Comparison of ENCODE assay signal across 8 cellular contexts in the genomic region with DNA sequence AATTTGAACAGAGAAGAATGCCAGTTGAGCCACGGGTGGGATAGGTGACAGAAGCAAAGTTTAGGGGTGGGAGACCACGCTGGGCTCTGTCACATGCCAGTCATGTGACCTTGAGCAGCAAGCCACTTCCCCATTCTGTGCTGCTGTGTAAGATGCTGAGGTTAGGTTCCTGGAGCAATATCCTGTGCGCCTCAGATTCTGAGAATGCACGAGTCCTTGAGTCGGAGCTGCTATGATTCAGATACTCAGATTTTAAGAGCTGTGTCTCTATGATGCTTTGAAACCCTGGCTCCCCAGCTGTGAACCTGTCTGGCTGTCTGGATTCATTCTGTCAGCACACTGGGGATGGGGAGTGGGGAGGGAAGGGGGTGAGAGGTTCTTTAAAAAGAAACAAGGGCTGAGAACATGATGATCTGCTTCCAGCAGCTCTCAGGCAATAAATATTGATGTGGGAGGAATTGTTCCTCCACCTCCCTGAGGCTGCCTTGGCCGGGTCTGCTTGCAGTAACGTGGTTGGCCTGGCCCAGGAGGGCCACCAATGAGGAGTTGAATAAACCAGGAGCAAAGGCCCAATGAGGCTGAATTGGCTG. TPM values are rescaled to one million over a fixed set of nuclear protein-coding genes. Genes with fewer than 3 reads are reported as not detected.
A peak's percentile ranks its signal among the peaks of the same experiment; 100 is the strongest.
DNase-seq lines count a peak whose midpoint lies in the region; ATAC-seq and TF ChIP-seq lines count a peak whose summit lies in the region.

No MANE protein-coding gene starts in this region.

- H3K4me1 ChIP-seq in breast epithelium (no peaks in the 10 kb centered on the region), tibial nerve (peaks cover 0 to 9% (median 0%) of the 10 kb centered on the region in 4 donors)

- H3K4me3 ChIP-seq in breast epithelium (no peak overlapping the region), tibial nerve (no peak overlapping the region)

- TF ChIP-seq EP300 in tibial nerve (IDR thresholded peaks at IDR 0.05): peak; percentile 62 to 77

- DNase-seq in breast epithelium (ENCODE audit: low spot score in 2 of 2) (peak in 1 of 2 donors; percentile 30), MCF 10A (ENCODE audit: unreplicated experiment) (no peak), tibial nerve (ENCODE audit: low spot score in 2 of 2) (peak in 1 of 2 donors; percentile 56), COR-L47 (lab: John Stamatoyannopoulos, UW) (no peak)

- WGBS in tibial nerve, 2 donors: 24 to 32% methylated on average over 7 of the region's 7 CpGs

- POLR2A ChIA-PET in MCF 10A (lab: Yijun Ruan, JAX): no interaction called here

- intact Hi-C loops in breast epithelium (cut with DNase I; ENCODE audit: low total_unique reads): no loop called here
- intact Hi-C loops in MCF 10A (cut with micrococcal nuclease): no loop called here

- H3K27me3 Mint-ChIP-seq in MCF 10A (ENCODE audit: insufficient read depth, unreplicated experiment): no peaks in the 10 kb centered on the region
- no peaks in the 10 kb centered on the region for H3K27me3 Mint-ChIP-seq in activated T-helper 17 cell treated with anti-CD3 and anti-CD28 coated beads, Interleukin-2, amount 50 U/mL, for 72 hours

- H3K36me3 Mint-ChIP-seq in MCF 10A (ENCODE audit: insufficient read depth, unreplicated experiment): no peaks in the 10 kb centered on the region
- no peaks in the 10 kb centered on the region for H3K36me3 Mint-ChIP-seq in activated T-helper 17 cell treated with anti-CD3 and anti-CD28 coated beads, Interleukin-2, amount 50 U/mL, for 72 hours (ENCODE audit: low read depth)

- H3K27ac Mint-ChIP-seq in MCF 10A (ENCODE audit: low read depth, unreplicated experiment): no peak overlapping the region
- peak overlapping the region; percentile 68 for H3K27ac Mint-ChIP-seq in activated T-helper 17 cell treated with anti-CD3 and anti-CD28 coated beads, Interleukin-2, amount 50 U/mL, for 72 hours

- no TSS peak for BruUV-seq in MCF 10A (replicated peaks; lab: Mats Ljungman, UMichigan)

- no peak for TF ChIP-seq CTCF in breast epithelium (IDR thresholded peaks at IDR 0.05)
- TF ChIP-seq CTCF in MCF 10A (IDR thresholded peaks at IDR 0.05; ENCODE audit: unreplicated experiment): no peak
- TF ChIP-seq CTCF in tibial nerve (IDR thresholded peaks at IDR 0.05): no peak

- H3K27ac ChIP-seq in breast epithelium: peak overlapping the region; percentile 14 to 77
- peak overlapping the region; percentile 72 for H3K27ac ChIP-seq in layer of hippocampus (ENCODE audit: low read depth, low read length)
- H3K27ac ChIP-seq in tibial nerve: peak overlapping the region in 3 of 4 donors; percentile 5 to 80 (median 75)

- no peaks in the 10 kb centered on the region for H3K27me3 ChIP-seq in breast epithelium
- no peaks in the 10 kb centered on the region for H3K27me3 ChIP-seq in layer of hippocampus (ENCODE audit: control insufficient read depth, insufficient read depth, low read length)
- no peaks in the 10 kb centered on the region for H3K27me3 ChIP-seq in tibial nerve

- TF ChIP-seq POLR2A in breast epithelium (IDR thresholded peaks at IDR 0.05) (no peak), tibial nerve (IDR thresholded peaks at IDR 0.05) (no peak)

- H3K9me3 Mint-ChIP-seq in MCF 10A (ENCODE audit: unreplicated experiment): no peaks in the 10 kb centered on the region
- H3K9me3 Mint-ChIP-seq in activated T-helper 17 cell treated with anti-CD3 and anti-CD28 coated beads, Interleukin-2, amount 50 U/mL, for 72 hours: no peaks in the 10 kb centered on the region

- no peaks in the 10 kb centered on the region for H3K4me1 Mint-ChIP-seq in MCF 10A (ENCODE audit: insufficient read depth, unreplicated experiment)
- H3K4me1 Mint-ChIP-seq in activated T-helper 17 cell treated with anti-CD3 and anti-CD28 coated beads, Interleukin-2, amount 50 U/mL, for 72 hours: peaks cover 17% of the 10 kb centered on the region

- H3K4me3 Mint-ChIP-seq in MCF 10A (ENCODE audit: unreplicated experiment): no peak overlapping the region
- H3K4me3 Mint-ChIP-seq in activated T-helper 17 cell treated with anti-CD3 and anti-CD28 coated beads, Interleukin-2, amount 50 U/mL, for 72 hours: peak overlapping the region; percentile 58

- CTCF ChIA-PET in MCF 10A (lab: Yijun Ruan, JAX): interaction anchor here (0.6 kb wide), 1 partner anchor 709 kb away, joined by 4 read pairs; no protein-coding TSS in a partner anchor

- no peaks in the 10 kb centered on the region for H3K36me3 ChIP-seq in breast epithelium
- H3K36me3 ChIP-seq in tibial nerve: peaks cover 0 to 4% (median 0%) of the 10 kb centered on the region in 3 donors

- peak; percentile 91 for ATAC-seq in activated T-helper 17 cell treated with anti-CD3 and anti-CD28 coated beads, Interleukin-2, amount 50 U/mL, for 72 hours (replicated peaks)
- no peak for ATAC-seq in GM21515 (IDR thresholded peaks at IDR 0.05; ENCODE audit: unreplicated experiment)
- ATAC-seq in HG02678 (IDR thresholded peaks at IDR 0.05; ENCODE audit: unreplicated experiment): no peak

- no peaks in the 10 kb centered on the region for H3K9me3 ChIP-seq in breast epithelium
- H3K9me3 ChIP-seq in tibial nerve: no peaks in the 10 kb centered on the region

RNA-seq across cellular contexts. Expression of a gene that starts 24.0 kb away (rescaled TPM):
- total RNA-seq in breast epithelium (10 to 100 TPM; 23.9 to 86.9 (median 32.3) TPM), MCF 10A (2022) (not detected in 2 replicates), tibial nerve (100 to 1,000 TPM in 1 of 4 donors, 10 to 100 TPM in 3; 50.4 to 160 (median 66.3) TPM)
- total RNA-seq in activated T-helper 17 cell treated with anti-CD3 and anti-CD28 coated beads, Interleukin-2, amount 50 U/mL, for 72 hours: 1 to 10 TPM in 1 of 2 donors, under 1 TPM in 1; 0.26 to 2.2 TPM

Comparison
In these comparisons a context has a peak if more than half of its experiments do, and no peak if none do; other contexts are left out.
1. RNA of a gene that starts 24.0 kb away (total RNA-seq): 50.4 to 160 TPM in tibial nerve and 23.9 to 86.9 TPM in breast epithelium; 0.26 to 2.2 TPM in activated T-helper 17 cell treated with anti-CD3 and anti-CD28 coated beads, Interleukin-2, amount 50 U/mL, for 72 hours and not detected in MCF 10A; every median in the first group is over 4 times any median in the second.
2. Peak in every context shown above with its lines, with median percentiles within 50 percentile points of each other: H3K27ac ChIP-seq.